Comparison of ENCODE assay signal across 1 cellular context in the genomic region with DNA sequence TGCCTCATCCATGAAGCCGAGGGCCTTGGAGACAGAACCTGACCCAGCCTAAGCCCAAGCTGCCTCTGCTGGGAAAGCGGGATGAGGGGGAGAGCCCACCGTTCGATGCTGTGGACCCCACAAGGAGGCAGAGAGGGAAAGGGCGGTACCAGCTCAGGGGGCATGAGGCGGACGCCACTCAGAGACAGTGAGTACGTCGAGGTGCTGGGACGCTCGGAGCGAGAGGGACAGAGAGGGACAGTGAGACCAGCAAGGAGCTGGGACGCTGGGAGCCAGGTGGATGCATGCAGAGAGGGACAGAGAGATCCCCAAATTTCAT.
TF ChIP-seq lines count a peak whose summit lies in the region.

No MANE protein-coding gene starts in this region.

TF ChIP-seq in IMR-90, 13 proteins besides CTCF, POLR2A, EP300 and RAD21:
- TF ChIP-seq, protein P1, sequence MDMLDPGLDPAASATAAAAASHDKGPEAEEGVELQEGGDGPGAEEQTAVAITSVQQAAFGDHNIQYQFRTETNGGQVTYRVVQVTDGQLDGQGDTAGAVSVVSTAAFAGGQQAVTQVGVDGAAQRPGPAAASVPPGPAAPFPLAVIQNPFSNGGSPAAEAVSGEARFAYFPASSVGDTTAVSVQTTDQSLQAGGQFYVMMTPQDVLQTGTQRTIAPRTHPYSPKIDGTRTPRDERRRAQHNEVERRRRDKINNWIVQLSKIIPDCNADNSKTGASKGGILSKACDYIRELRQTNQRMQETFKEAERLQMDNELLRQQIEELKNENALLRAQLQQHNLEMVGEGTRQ (IDR thresholded peaks at IDR 0.05; ENCODE audit: low read depth, low read length), result no peak
- TF ChIP-seq CHD1 (IDR thresholded peaks at IDR 0.05; ENCODE audit: low read depth, low read length), result no peak
- TF ChIP-seq NFE2L2 (IDR thresholded peaks at IDR 0.05; ENCODE audit: low read depth, low read length), result no peak
